1 cellular context compared by ENCODE assay signal in genomic region chr2:192123847-192124246, GRCh38.
TF ChIP-seq lines count a peak whose summit lies in the region.

No MANE protein-coding gene starts in this region.

TF ChIP-seq in IMR-90, 13 proteins besides CTCF, POLR2A, EP300 and RAD21:
- no peak for TF ChIP-seq USF2 (IDR thresholded peaks at IDR 0.05; ENCODE audit: low read depth, low read length)
- TF ChIP-seq MXI1 (IDR thresholded peaks at IDR 0.05; ENCODE audit: borderline replicate concordance, low read depth, low read length) = no peak
- no peak for TF ChIP-seq NFE2L2 (IDR thresholded peaks at IDR 0.05; ENCODE audit: low read depth, low read length)
- TF ChIP-seq MAZ (IDR thresholded peaks at IDR 0.05; ENCODE audit: borderline replicate concordance, low read depth, low read length) = no peak
- no peak for TF ChIP-seq RFX5 (IDR thresholded peaks at IDR 0.05; ENCODE audit: low read depth, low read length)
- no peak for TF ChIP-seq BHLHE40 (IDR thresholded peaks at IDR 0.05; ENCODE audit: low read depth, low read length)
- no peak for TF ChIP-seq ELK1 (IDR thresholded peaks at IDR 0.05; ENCODE audit: borderline replicate concordance, low read depth, low read length)
- TF ChIP-seq SMC3 (IDR thresholded peaks at IDR 0.05; ENCODE audit: low read depth, low read length) = no peak
- no peak for TF ChIP-seq RCOR1 (IDR thresholded peaks at IDR 0.05; ENCODE audit: insufficient replicate concordance, low read length)
- TF ChIP-seq CHD1 (IDR thresholded peaks at IDR 0.05; ENCODE audit: low read depth, low read length) = no peak
- TF ChIP-seq CEBPB (IDR thresholded peaks at IDR 0.05; ENCODE audit: low read depth, low read length) = no peak
- no peak for TF ChIP-seq MAFK (IDR thresholded peaks at IDR 0.05; ENCODE audit: low read depth, low read length)
- no peak for TF ChIP-seq FOS (IDR thresholded peaks at IDR 0.05; ENCODE audit: low read depth, low read length)
